In the genomic region with DNA sequence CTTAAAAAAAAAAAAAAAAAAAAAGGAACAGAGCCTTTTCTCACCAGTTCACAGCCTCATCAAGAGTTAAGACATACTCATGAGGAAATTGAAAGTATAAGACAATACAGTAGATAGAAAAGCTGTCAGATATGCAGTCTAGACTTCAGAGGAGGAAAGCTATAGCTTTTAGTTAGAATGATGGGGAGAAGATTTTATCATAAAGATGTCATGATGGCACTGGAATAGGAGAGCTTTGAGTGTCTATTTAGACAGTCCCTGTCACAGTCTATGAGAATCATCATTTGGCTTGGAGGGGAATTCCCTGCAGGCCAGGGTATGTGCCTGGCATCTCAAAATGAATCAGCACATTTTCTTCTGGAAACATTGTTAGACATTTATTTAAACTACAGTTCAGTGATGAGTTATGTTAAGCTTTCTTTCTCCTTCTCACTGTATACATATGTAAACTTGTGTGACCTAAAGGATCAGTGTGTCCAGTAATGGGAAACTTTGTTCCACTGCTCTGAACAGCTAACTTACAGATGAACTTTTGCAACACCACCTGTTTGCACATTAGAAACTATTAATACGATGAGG, we compare ENCODE assay signal across 8 cellular contexts. TPM values are rescaled to one million over a fixed set of nuclear protein-coding genes. Genes with fewer than 3 reads are reported as not detected.
DNase-seq lines count a peak whose midpoint lies in the region; ATAC-seq and TF ChIP-seq lines count a peak whose summit lies in the region.

No MANE protein-coding gene starts in this region.

- no peak for TF ChIP-seq CTCF in fibroblast of mammary gland (conservative IDR thresholded peaks at IDR 0.05; ENCODE audit: control insufficient read depth, insufficient read depth, low read depth, low read length)

- H3K4me3 ChIP-seq in fibroblast of mammary gland (ENCODE audit: control insufficient read depth, low read depth, low read length) = no peak overlapping the region

- peak; percentile 26 for ATAC-seq in GM21381 (IDR thresholded peaks at IDR 0.05; ENCODE audit: unreplicated experiment)

- DNase-seq in AML-193 (lab: John Stamatoyannopoulos, UW) (peak; percentile 40 to 53), RPMI7951 (ENCODE audit: low read depth) (peak; percentile 36), fibroblast of mammary gland (ENCODE audit: low read depth) (peak; percentile 35), mucosa of gallbladder (ENCODE audit: low spot score) (no peak), GDM1 (lab: John Stamatoyannopoulos, UW) (no peak), NCI-H345 treated with DMSO at 0.1 percent for 48 hours (lab: John Stamatoyannopoulos, UW; ENCODE audit: unreplicated experiment) (no peak), DMS153 (lab: John Stamatoyannopoulos, UW) (no peak)

RNA-seq across cellular contexts. Expression of a gene that starts 2.9 kb away (rescaled TPM):
- 16.6 and 16.8 TPM in 2 replicates for total RNA-seq in RPMI7951 (2014; rRNA removed; shearing (Covaris generic))
- total RNA-seq in mucosa of gallbladder = 53.1 TPM

Comparison
In these comparisons a context has a peak if more than half of its experiments do, and no peak if none do; other contexts are left out.
1. DNase-seq: peak in AML-193 (2 of 2), RPMI7951 (single experiment) and fibroblast of mammary gland (single experiment); none in mucosa of gallbladder (single experiment), GDM1 (single experiment), NCI-H345 treated with DMSO at 0.1 percent for 48 hours (single experiment) and DMS153 (single experiment).